In genomic region chr12:76946451-76946850, GRCh38 we compare ENCODE assay signal across 15 cellular contexts.
"Had no signal": no experiment of that assay in that cellular context is flagged by ENCODE, and none has a peak within 500 bp of the region (broad histone marks: within the 10 kb centered on the region; RNA-seq: fewer than 3 reads in every experiment).

No MANE protein-coding gene starts in this region.

- H3K27me3 ChIP-seq: left lung, suprapubic skin, upper lobe of left lung had no signal

- H3K4me3 Mint-ChIP-seq: activated CD4-positive, alpha-beta memory T cell treated with anti-CD3 and anti-CD28 coated beads for 36 hours; activated naive CD8-positive, alpha-beta T cell; endodermal cell; memory B cell; nephron had no signal

- H3K9me3 ChIP-seq: left lung, psoas muscle, suprapubic skin, upper lobe of left lung had no signal

- H3K36me3 Mint-ChIP-seq: activated CD4-positive, alpha-beta memory T cell treated with anti-CD3 and anti-CD28 coated beads for 36 hours; activated naive CD8-positive, alpha-beta T cell; memory B cell had no signal

- ATAC-seq: left lung; psoas muscle; stimulated activated naive CD8-positive, alpha-beta T cell treated with anti-CD3 and anti-CD28 coated beads, Interleukin-15, Interleukin-2, amounts not matched to agents 100 U/mL and 50 U/mL, for 24 hours had no signal

- H3K27ac Mint-ChIP-seq: activated CD4-positive, alpha-beta memory T cell treated with anti-CD3 and anti-CD28 coated beads for 36 hours; activated naive CD8-positive, alpha-beta T cell; endodermal cell; memory B cell; nephron had no signal

- H3K36me3 ChIP-seq: left lung, suprapubic skin, upper lobe of left lung had no signal

- H3K4me1 Mint-ChIP-seq: endodermal cell, memory B cell had no signal

- H3K4me1 ChIP-seq: left lung, psoas muscle, suprapubic skin, upper lobe of left lung had no signal

- H3K9me3 Mint-ChIP-seq: activated CD4-positive, alpha-beta memory T cell treated with anti-CD3 and anti-CD28 coated beads for 36 hours; endodermal cell; memory B cell; nephron had no signal

- DNase-seq: activated CD4-positive, alpha-beta memory T cell treated with anti-CD3 and anti-CD28 coated beads for 36 hours; activated gamma-delta T cell; activated T-cell treated with anti-CD3 and anti-CD28 coated beads, Interleukin-2, amount 50 U/mL, for 48 hours; amygdala; endodermal cell; left lung; psoas muscle; stimulated activated CD4-positive, alpha-beta T cell treated with anti-CD3 and anti-CD28 coated beads, Interleukin-2, amount 100 ng/mL, for 48 hours; stimulated activated naive CD8-positive, alpha-beta T cell treated with anti-CD3 and anti-CD28 coated beads, Interleukin-15, Interleukin-2, amounts not matched to agents 100 U/mL and 50 U/mL, for 24 hours; upper lobe of left lung had no signal

- H3K27ac ChIP-seq: left lung, psoas muscle, suprapubic skin, upper lobe of left lung, VCaP had no signal

- H3K4me3 ChIP-seq: left lung, psoas muscle, suprapubic skin, upper lobe of left lung had no signal
